ENCODE assay signal across 17 cellular contexts in genomic region chr3:73561494-73561893, GRCh38.
A peak's percentile ranks its signal among the peaks of the same experiment; 100 is the strongest.
DNase-seq lines count a peak whose midpoint lies in the region; TF ChIP-seq lines count a peak whose summit lies in the region.
"Had no signal": no experiment of that assay in that cellular context is flagged by ENCODE, and none has a peak within 500 bp of the region (broad histone marks: within the 10 kb centered on the region; RNA-seq: fewer than 3 reads in every experiment).

No MANE protein-coding gene starts in this region.

- 80 to 86% methylated on average over 10 of the region's 10 CpGs for WGBS in sigmoid colon, 2 donors
- WGBS in transverse colon (ENCODE audit: low coverage in 1 of 2), 2 donors: 70 to 73% methylated on average over 8 to 10 of the region's 10 CpGs

- TF ChIP-seq POLR2A in sigmoid colon (IDR thresholded peaks at IDR 0.05) (no peak), transverse colon (IDR thresholded peaks at IDR 0.05) (no peak)

- H3K4me1 ChIP-seq in sigmoid colon (peaks cover 0 to 81% (median 76%) of the 10 kb centered on the region in 4 donors), transverse colon (peaks cover 10 to 56% (median 25%) of the 10 kb centered on the region in 4 donors)

- H3K27me3 ChIP-seq in sigmoid colon: no peaks in the 10 kb centered on the region
- no peaks in the 10 kb centered on the region for H3K27me3 ChIP-seq in transverse colon

- no peaks in the 10 kb centered on the region for H3K9me3 ChIP-seq in sigmoid colon
- H3K9me3 ChIP-seq in transverse colon: no peaks in the 10 kb centered on the region
- H3K9me3 ChIP-seq: HAP-1 had no signal

- H3K4me3 ChIP-seq in sigmoid colon (no peak overlapping the region), transverse colon (no peak overlapping the region)
- H3K4me3 ChIP-seq: HAP-1 had no signal

- DNase-seq in inferior parietal cortex (ENCODE audit: extremely low spot score) (peak; percentile 63), sigmoid colon (no peak), transverse colon (no peak), activated gamma-delta T cell treated with Interleukin-2 at 50 U/mL for 16 hours (no peak), EL (no peak), activated gamma-delta T cell (lab: John Stamatoyannopoulos, UW) (no peak)
- DNase-seq: CD4-positive, alpha-beta memory T cell; KBM-7; MV-4-11; NCI-H1417 treated with DMSO at 0.1 percent for 48 hours; NCI-H1930; NCI-H2171; NCI-H446 treated with DMSO at 0.1 percent for 48 hours; NK-92 treated with Interleukin-12 subunit alpha and Interleukin-12 subunit beta, amount 100 ng/mL, for 24 hours; SHP77 had no signal

- TF ChIP-seq CTCF in sigmoid colon (IDR thresholded peaks at IDR 0.05) (no peak), transverse colon (IDR thresholded peaks at IDR 0.05) (no peak)

- H3K36me3 ChIP-seq in sigmoid colon: no peaks in the 10 kb centered on the region
- H3K36me3 ChIP-seq in transverse colon: no peaks in the 10 kb centered on the region
- H3K36me3 ChIP-seq: HAP-1 had no signal

- intact Hi-C loops in sigmoid colon (cut with DNase I) (loop anchor here (5.0 kb wide), 1 partner anchor 36 kb away; no protein-coding TSS in a partner anchor), transverse colon (cut with DNase I; ENCODE audit: low total_unique reads) (no loop called here)

- H3K27ac ChIP-seq in cingulate gyrus (ENCODE audit: low read depth, low read length) (peak overlapping the region; percentile 57), sigmoid colon (peak overlapping the region; percentile 55 to 87 (median 74)), transverse colon (peak overlapping the region in 3 of 4 donors; percentile 48 to 59 (median 54))

- TF ChIP-seq EP300 in sigmoid colon (IDR thresholded peaks at IDR 0.05) (peak in 1 of 4 donors; percentile 22), transverse colon (IDR thresholded peaks at IDR 0.05; ENCODE audit: low read depth) (no peak)

- in situ Hi-C loops in transverse colon (cut with MboI; ENCODE audit: low pct_ligation_motif_present in 1 of 4, low pct_unique_long_range_greater_than_20kb in 1 of 4, low sequenced_read_pairs in 3 of 4): no loop called here
